In the genomic region with DNA sequence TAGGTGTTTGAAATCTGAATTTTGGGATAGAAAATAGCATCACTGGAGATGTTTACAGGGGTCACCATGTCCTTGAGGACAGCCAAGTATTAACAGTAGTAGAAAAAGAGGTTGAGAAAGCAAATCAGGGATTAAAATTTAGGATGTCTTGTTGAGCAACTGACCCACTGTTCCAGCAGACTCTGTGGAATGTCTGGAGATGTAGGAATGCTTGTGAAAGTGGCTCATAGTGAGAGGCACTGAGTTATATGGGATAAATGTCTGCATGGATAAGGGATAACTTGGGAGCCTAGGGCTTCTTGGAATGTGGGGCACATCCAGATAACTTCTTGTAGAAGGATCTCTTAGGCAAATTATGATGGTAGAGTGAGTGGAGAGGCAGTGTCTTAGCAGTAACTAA, we compare ENCODE assay signal across 1 cellular context.
TF ChIP-seq lines count a peak whose summit lies in the region.

No MANE protein-coding gene starts in this region.

TF ChIP-seq in endothelial cell of umbilical vein, 7 proteins besides CTCF, POLR2A, EP300 and RAD21:
- TF ChIP-seq JUN (IDR thresholded peaks at IDR 0.05; ENCODE audit: borderline replicate concordance, insufficient read depth, insufficient read length, low read depth) (no peak), GATA2 (IDR thresholded peaks at IDR 0.05; ENCODE audit: insufficient read depth, insufficient read length, low read depth, low read length) (no peak), EZH2 (IDR thresholded peaks at IDR 0.05; ENCODE audit: borderline replicate concordance, low read depth, low read length, severe bottlenecking) (no peak), FOS (IDR thresholded peaks at IDR 0.05; ENCODE audit: borderline replicate concordance, insufficient read depth, low read length) (no peak)
TF ChIP-seq in endothelial cell of umbilical vein: peak in this region for 0.
